ENCODE assay signal across 1 cellular context in the genomic region with DNA sequence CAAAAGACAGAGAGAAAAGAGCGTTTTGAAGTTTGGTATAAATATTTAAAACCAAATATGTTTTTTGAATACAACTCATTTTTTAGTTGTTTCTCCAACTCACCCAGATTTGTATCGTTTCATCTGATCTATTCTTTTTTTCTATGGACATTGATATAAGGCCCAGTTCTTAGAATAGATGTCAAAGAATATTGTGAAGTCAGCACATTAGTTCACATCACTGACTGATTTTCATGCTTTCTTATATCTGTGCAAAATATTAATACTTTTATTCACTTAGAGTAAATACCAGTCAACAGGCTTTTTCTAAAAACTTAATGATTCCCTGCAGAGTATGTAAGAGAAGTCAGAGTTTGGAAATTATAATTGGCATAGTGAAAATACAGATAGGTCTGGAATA.
TF ChIP-seq lines count a peak whose summit lies in the region.

No MANE protein-coding gene starts in this region.

TF ChIP-seq in SK-N-SH, 30 proteins besides CTCF, POLR2A, EP300 and RAD21 (continued from another document):
- TF ChIP-seq ZBTB33 (IDR thresholded peaks at IDR 0.05; ENCODE audit: borderline replicate concordance, low read depth) (no peak), EZH2phosphoT487 (IDR thresholded peaks at IDR 0.05; ENCODE audit: borderline replicate concordance, low read depth) (no peak), RCOR1 (IDR thresholded peaks at IDR 0.05; ENCODE audit: low read length) (no peak), POLR2AphosphoS5 (IDR thresholded peaks at IDR 0.05; ENCODE audit: low read depth, low read length) (no peak), GATA2 (CRISPR knock-in tag; IDR thresholded peaks at IDR 0.05) (no peak)
